1 cellular context compared by ENCODE assay signal in genomic region chr4:185534534-185534849, GRCh38.
TF ChIP-seq lines count a peak whose summit lies in the region.

No MANE protein-coding gene starts in this region.

TF ChIP-seq in H1, 55 proteins besides CTCF, POLR2A, EP300 and RAD21:
- TF ChIP-seq BACH1 (IDR thresholded peaks at IDR 0.05; ENCODE audit: low read length) = no peak
- no peak for TF ChIP-seq TEAD4 (IDR thresholded peaks at IDR 0.05; ENCODE audit: low read depth, low read length)
- no peak for TF ChIP-seq FOSL1 (IDR thresholded peaks at IDR 0.05; ENCODE audit: insufficient read depth, low read depth, low read length)
- TF ChIP-seq TBP (IDR thresholded peaks at IDR 0.05; ENCODE audit: low read depth, low read length) = no peak
- no peak for TF ChIP-seq YY1 (IDR thresholded peaks at IDR 0.05; ENCODE audit: low read depth, low read length)
- TF ChIP-seq SP1 (IDR thresholded peaks at IDR 0.05; ENCODE audit: low read depth, low read length) = no peak
- TF ChIP-seq ATF3 (IDR thresholded peaks at IDR 0.05; ENCODE audit: insufficient read depth, low read depth, low read length) = no peak
- no peak for TF ChIP-seq CHD7 (IDR thresholded peaks at IDR 0.05; ENCODE audit: insufficient replicate concordance, low read length)
- no peak for TF ChIP-seq EGR1 (IDR thresholded peaks at IDR 0.05; ENCODE audit: borderline replicate concordance, low read depth, low read length)
- no peak for TF ChIP-seq SP4 (IDR thresholded peaks at IDR 0.05; ENCODE audit: low read length)
- no peak for TF ChIP-seq KDM4A (IDR thresholded peaks at IDR 0.05; ENCODE audit: low read depth, low read length, severe bottlenecking)
- TF ChIP-seq RBBP5 (IDR thresholded peaks at IDR 0.05; ENCODE audit: borderline replicate concordance, low read depth, low read length) = no peak
- TF ChIP-seq EZH2 (IDR thresholded peaks at IDR 0.05; ENCODE audit: low read depth, low read length, severe bottlenecking) = no peak
- TF ChIP-seq PHF8 (conservative IDR thresholded peaks at IDR 0.05; ENCODE audit: low read depth, low read length) = no peak
